In the genomic region with DNA sequence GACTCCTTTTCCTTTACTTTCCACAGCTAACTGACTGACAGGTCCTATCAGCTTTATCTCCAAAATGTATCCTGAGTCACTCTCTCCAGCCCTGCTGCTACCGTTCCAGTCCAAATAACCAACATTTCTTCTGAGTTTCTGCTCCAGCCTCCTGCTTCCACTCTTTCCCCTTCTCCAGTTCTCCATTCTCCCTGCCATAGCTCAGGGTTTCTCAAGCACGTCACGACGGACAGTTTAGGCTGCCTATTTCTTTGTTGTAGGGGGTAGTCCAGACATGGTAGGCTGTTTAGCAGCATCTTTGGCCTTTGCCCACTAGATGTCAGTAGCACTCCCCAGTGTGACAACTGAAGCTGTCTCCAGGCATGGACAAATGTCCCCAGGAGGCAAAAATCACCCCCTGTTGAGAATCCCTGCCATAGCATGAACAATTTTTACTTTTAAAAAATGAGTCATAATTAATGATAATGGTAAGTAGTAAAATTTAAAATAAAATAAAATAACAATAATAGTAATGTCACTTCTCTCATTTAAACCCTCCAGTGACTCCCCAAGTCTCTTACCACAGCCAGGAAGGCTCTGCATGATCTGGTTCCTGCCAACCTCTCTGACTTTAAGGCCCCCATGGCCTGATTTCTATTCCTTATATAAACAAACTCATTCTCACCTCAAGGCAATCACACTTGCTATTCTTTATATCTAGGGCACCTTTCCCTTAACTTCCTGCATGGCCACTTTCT, we compare ENCODE assay signal across 8 cellular contexts.
DNase-seq lines count a peak whose midpoint lies in the region; ATAC-seq and TF ChIP-seq lines count a peak whose summit lies in the region.

No MANE protein-coding gene starts in this region.

- no peak overlapping the region for H3K9ac ChIP-seq in NT2/D1 (ENCODE audit: insufficient read length, low read depth)

- H3K4me3 ChIP-seq in HL-60 (replicated peaks; ENCODE audit: insufficient read depth, low read length) (no peak overlapping the region), NT2/D1 (ENCODE audit: insufficient read length, low read depth) (no peak overlapping the region), epithelial cell of proximal tubule (ENCODE audit: low read depth, low read length) (no peak overlapping the region)

- peak; percentile 15 for DNase-seq in DMS79 (lab: John Stamatoyannopoulos, UW)
- DNase-seq in HL-60 (ENCODE audit: low read depth in 1 of 2, low spot score in 1 of 2): peak; percentile 7 to 47
- peak; percentile 55 for DNase-seq in NT2/D1 (ENCODE audit: low read depth, low spot score)
- DNase-seq in activated CD8-positive, alpha-beta memory T cell treated with anti-CD3 and anti-CD28 coated beads, Interleukin-2, amount 10 ng/mL, durations not matched to agents 7 days and 5 days: peak; percentile 70
- DNase-seq in epithelial cell of proximal tubule (ENCODE audit: low read depth): peak; percentile 13
- peak in 9 of 10 donors; percentile 18 to 72 (median 46) for DNase-seq in naive thymus-derived CD8-positive, alpha-beta T cell
- DNase-seq in stromal cell of bone marrow (ENCODE audit: low read depth): peak; percentile 49

- peak; percentile 98 for ATAC-seq in GM21390 (IDR thresholded peaks at IDR 0.05; ENCODE audit: unreplicated experiment)
- ATAC-seq in activated CD8-positive, alpha-beta memory T cell treated with anti-CD3 and anti-CD28 coated beads, Interleukin-2, amount 10 ng/mL, durations not matched to agents 7 days and 5 days: peak; percentile 90
- ATAC-seq in naive thymus-derived CD8-positive, alpha-beta T cell: peak; percentile 73 to 81

- no peaks in the 10 kb centered on the region for H3K4me1 ChIP-seq in NT2/D1 (ENCODE audit: insufficient read depth, insufficient read length)

- POLR2A ChIA-PET in naive thymus-derived CD8-positive, alpha-beta T cell (lab: Charles Lee): no interaction called here

- peaks cover 9% of the 10 kb centered on the region for H3K27me3 Mint-ChIP-seq in activated CD8-positive, alpha-beta memory T cell treated with anti-CD3 and anti-CD28 coated beads, Interleukin-2, amount 10 ng/mL, durations not matched to agents 7 days and 5 days
- H3K27me3 Mint-ChIP-seq in naive thymus-derived CD8-positive, alpha-beta T cell: peaks cover 0 to 15% (median 9%) of the 10 kb centered on the region in 5 donors

- H3K4me1 Mint-ChIP-seq in activated CD8-positive, alpha-beta memory T cell treated with anti-CD3 and anti-CD28 coated beads, Interleukin-2, amount 10 ng/mL, durations not matched to agents 7 days and 5 days: peaks cover 2% of the 10 kb centered on the region
- peaks cover 2 to 6% (median 3%) of the 10 kb centered on the region in 4 donors for H3K4me1 Mint-ChIP-seq in naive thymus-derived CD8-positive, alpha-beta T cell

- no peaks in the 10 kb centered on the region for H3K27me3 ChIP-seq in HL-60 (ENCODE audit: insufficient read depth, poor library complexity, severe bottlenecking)
- H3K27me3 ChIP-seq in NT2/D1 (ENCODE audit: insufficient read depth, insufficient read length): no peaks in the 10 kb centered on the region

- H3K27ac ChIP-seq in HL-60 (replicated peaks): no peak overlapping the region

- TF ChIP-seq CTCF in HL-60 (IDR thresholded peaks at IDR 0.05; ENCODE audit: insufficient read depth, low read length): peak; percentile 47
- peak; percentile 95 for TF ChIP-seq CTCF in epithelial cell of proximal tubule (conservative IDR thresholded peaks at IDR 0.05; ENCODE audit: low read depth, low read length)

- peaks cover 11% of the 10 kb centered on the region; the same call in 1 of the 2 replicates for H3K9me3 ChIP-seq in NT2/D1 (ENCODE audit: insufficient read depth, low read length)

- CTCF ChIA-PET in activated CD8-positive, alpha-beta memory T cell treated with anti-CD3 and anti-CD28 coated beads, Interleukin-2, amount 10 ng/mL, durations not matched to agents 7 days and 5 days (lab: Charles Lee): interaction anchor here (0.8 to 1.6 kb wide), 6 partner anchors 10 to 837 kb away, joined by 3 to 5 read pairs (median 3); no protein-coding TSS in a partner anchor

- H3K36me3 Mint-ChIP-seq in activated CD8-positive, alpha-beta memory T cell treated with anti-CD3 and anti-CD28 coated beads, Interleukin-2, amount 10 ng/mL, durations not matched to agents 7 days and 5 days: no peaks in the 10 kb centered on the region
- peaks cover 0 to 7% (median 2%) of the 10 kb centered on the region in 3 donors for H3K36me3 Mint-ChIP-seq in naive thymus-derived CD8-positive, alpha-beta T cell

- H3K9me3 Mint-ChIP-seq in activated CD8-positive, alpha-beta memory T cell treated with anti-CD3 and anti-CD28 coated beads, Interleukin-2, amount 10 ng/mL, durations not matched to agents 7 days and 5 days (ENCODE audit: low read depth): no peaks in the 10 kb centered on the region
- H3K9me3 Mint-ChIP-seq in naive thymus-derived CD8-positive, alpha-beta T cell: peaks cover 0 to 9% (median 3%) of the 10 kb centered on the region in 9 donors

- H3K4me3 Mint-ChIP-seq in activated CD8-positive, alpha-beta memory T cell treated with anti-CD3 and anti-CD28 coated beads, Interleukin-2, amount 10 ng/mL, durations not matched to agents 7 days and 5 days: no peak overlapping the region
- peak overlapping the region in 3 of 10 donors; percentile 5 to 27 (median 11) for H3K4me3 Mint-ChIP-seq in naive thymus-derived CD8-positive, alpha-beta T cell

- H3K27ac Mint-ChIP-seq in activated CD8-positive, alpha-beta memory T cell treated with anti-CD3 and anti-CD28 coated beads, Interleukin-2, amount 10 ng/mL, durations not matched to agents 7 days and 5 days: no peak overlapping the region
- H3K27ac Mint-ChIP-seq in naive thymus-derived CD8-positive, alpha-beta T cell: no peak overlapping the region

- no peaks in the 10 kb centered on the region for H3K36me3 ChIP-seq in NT2/D1 (ENCODE audit: insufficient read depth, insufficient read length, low read length)

Comparison
In these comparisons a context has a peak if more than half of its experiments do, and no peak if none do; other contexts are left out.
1. DNase-seq: peak in every context shown above with its lines; median percentile 70 in activated CD8-positive, alpha-beta memory T cell treated with anti-CD3 and anti-CD28 coated beads, Interleukin-2, amount 10 ng/mL, durations not matched to agents 7 days and 5 days; 55 in NT2/D1; 49 in stromal cell of bone marrow; 46 in naive thymus-derived CD8-positive, alpha-beta T cell; 27 in HL-60; 15 in DMS79; 13 in epithelial cell of proximal tubule.